8 cellular contexts compared by ENCODE assay signal in genomic region chr20:36862857-36863668, GRCh38. TPM values are rescaled to one million over a fixed set of nuclear protein-coding genes. Genes with fewer than 3 reads are reported as not detected.
DNase-seq lines count a peak whose midpoint lies in the region; ATAC-seq, FAIRE-seq and TF ChIP-seq lines count a peak whose summit lies in the region.

No MANE protein-coding gene starts in this region.

- POLR2A ChIA-PET in endothelial cell of umbilical vein (lab: Charles Lee), result interaction anchor here (0.7 to 1.5 kb wide), 3 partner anchors 28 to 250 kb away, joined by 3 to 4 read pairs (median 4); no protein-coding TSS in a partner anchor

- H3K4me2 ChIP-seq in endothelial cell of umbilical vein (ENCODE audit: insufficient read depth, low read length), result peak overlapping the region; percentile 65

- peaks cover 45% of the 10 kb centered on the region for H3K4me1 ChIP-seq in HUES6 (ENCODE audit: control insufficient read depth, insufficient read depth, low read length)
- H3K4me1 ChIP-seq in endothelial cell of umbilical vein (ENCODE audit: control insufficient read depth, extremely low read depth, insufficient read depth, low read length), result peaks cover 17% of the 10 kb centered on the region
- H3K4me1 ChIP-seq in prostate gland (replicated peaks), result peaks cover 14% of the 10 kb centered on the region
- H3K4me1 ChIP-seq in effector memory CD4-positive, alpha-beta T cell (ENCODE audit: control insufficient read depth, insufficient read depth, low read length, poor library complexity, severe bottlenecking), result no peaks in the 10 kb centered on the region

- FAIRE-seq in endothelial cell of umbilical vein (lab: Jason Lieb, UNC) (peak; percentile 8), GM12892 (lab: Jason Lieb, UNC) (no peak)

- H4K20me1 ChIP-seq in endothelial cell of umbilical vein (replicated peaks; ENCODE audit: control insufficient read depth, extremely low read depth, insufficient read depth, low read length), result no peaks in the 10 kb centered on the region

- BruUV-seq in endothelial cell of umbilical vein (replicated peaks; lab: Mats Ljungman, UMichigan), result no TSS peak

- TF ChIP-seq POLR2A in endothelial cell of umbilical vein (IDR thresholded peaks at IDR 0.05; ENCODE audit: low read depth, low read length), result no peak
- TF ChIP-seq POLR2A in prostate gland (IDR thresholded peaks at IDR 0.05), result peak; percentile 30
- TF ChIP-seq POLR2A in GM12892 (IDR thresholded peaks at IDR 0.05; ENCODE audit: low read depth, low read length), result no peak

- H3K9ac ChIP-seq in HUES6 (ENCODE audit: low read length), result peak overlapping the region; percentile 75
- H3K9ac ChIP-seq in endothelial cell of umbilical vein (replicated peaks; ENCODE audit: extremely low read depth, insufficient read depth, low read length), result peak overlapping the region; percentile 58

- H3K9me1 ChIP-seq in endothelial cell of umbilical vein (replicated peaks; ENCODE audit: control insufficient read depth, extremely low read depth, insufficient read depth, low read length), result no peaks in the 10 kb centered on the region

- intact Hi-C loops in endothelial cell of umbilical vein (cut with micrococcal nuclease), result loop anchor here (2.0 to 10.0 kb wide), 7 partner anchors 28 to 398 kb away; partner anchors contain the start of gene DSN1
- intact Hi-C loops in prostate gland (cut with DNase I), result loop anchor here (5.0 to 10.0 kb wide), 3 partner anchors 36 to 288 kb away; partner anchors contain the start of genes DSN1 and TGIF2

- H3K27me3 ChIP-seq in HUES6 (ENCODE audit: control insufficient read depth, insufficient read depth, low read length) (peaks cover 11% of the 10 kb centered on the region; the same call in 1 of the 2 replicates), endothelial cell of umbilical vein (ENCODE audit: control insufficient read depth in 2 of 2, insufficient read depth in 2 of 2, low read length in 2 of 2) (no peaks in the 10 kb centered on the region), prostate gland (replicated peaks; ENCODE audit: insufficient read depth) (no peaks in the 10 kb centered on the region)
- peaks cover 2% of the 10 kb centered on the region for H3K27me3 ChIP-seq in effector memory CD4-positive, alpha-beta T cell (replicated peaks; ENCODE audit: control insufficient read depth, insufficient read depth, low read length, poor library complexity, severe bottlenecking)

- DNase-seq in COLO829 (ENCODE audit: low spot score) (peak; percentile 40), endothelial cell of umbilical vein (ENCODE audit: low read depth, low spot score) (peak; percentile 19), prostate gland (ENCODE audit: low spot score) (no peak), GM12892 (ENCODE audit: insufficient read length) (no peak)
- no peak for DNase-seq in effector memory CD4-positive, alpha-beta T cell
- no peak for DNase-seq in stimulated activated CD4-positive, alpha-beta T cell treated with anti-CD3 and anti-CD28 coated beads, Interleukin-4, amount 100 ng/mL, for 24 hours

- peak overlapping the region; percentile 71 for H3K4me3 ChIP-seq in HUES6 (ENCODE audit: low read depth, low read length)
- peak overlapping the region; percentile 27 to 54 (median 35) for H3K4me3 ChIP-seq in endothelial cell of umbilical vein (replicated peaks in 1 of 3; ENCODE audit: insufficient read depth in 1 of 3, low read depth in 1 of 3, low read length in 3 of 3)
- peak overlapping the region; percentile 58 to 64 for H3K4me3 ChIP-seq in prostate gland
- no peak overlapping the region for H3K4me3 ChIP-seq in effector memory CD4-positive, alpha-beta T cell (ENCODE audit: insufficient read depth, low read depth, low read length, poor library complexity, severe bottlenecking)

- H3K27ac ChIP-seq in HUES6 (ENCODE audit: low read depth, low read length) (no peak overlapping the region), endothelial cell of umbilical vein (ENCODE audit: insufficient read depth, low read depth, low read length) (peak overlapping the region; percentile 12), prostate gland (peak overlapping the region; percentile 93 to 95)
- no peak overlapping the region for H3K27ac ChIP-seq in effector memory CD4-positive, alpha-beta T cell (ENCODE audit: insufficient read depth, low read length, poor library complexity, severe bottlenecking)

- CTCF ChIA-PET in endothelial cell of umbilical vein (lab: Charles Lee), result interaction anchor here (0.6 to 5.6 kb wide), 41 partner anchors 9 to 424 kb away, joined by 3 to 60 read pairs (median 5); partner anchors contain the start of gene DSN1

- no peak for TF ChIP-seq CTCF in endothelial cell of umbilical vein (IDR thresholded peaks at IDR 0.05; ENCODE audit: extremely low read depth in 1 of 2, insufficient read depth in 1 of 2, low read depth in 1 of 2, low read length in 2 of 2)
- TF ChIP-seq CTCF in prostate gland (IDR thresholded peaks at IDR 0.05), result no peak

- H3K9me3 ChIP-seq in HUES6 (ENCODE audit: control insufficient read depth, insufficient read depth, low read depth, low read length) (no peaks in the 10 kb centered on the region), endothelial cell of umbilical vein (replicated peaks; ENCODE audit: control insufficient read depth, insufficient read depth, low read length) (no peaks in the 10 kb centered on the region), prostate gland (no peaks in the 10 kb centered on the region)
- H3K9me3 ChIP-seq in effector memory CD4-positive, alpha-beta T cell (ENCODE audit: control insufficient read depth, low read length), result no peaks in the 10 kb centered on the region

- H3K36me3 ChIP-seq in HUES6 (ENCODE audit: control insufficient read depth, insufficient read depth, low read length) (no peaks in the 10 kb centered on the region), endothelial cell of umbilical vein (ENCODE audit: control insufficient read depth in 2 of 2, extremely low read depth in 1 of 2, insufficient read depth in 2 of 2, low read length in 2 of 2) (peaks cover 0 to 2% of the 10 kb centered on the region in 2 experiments), prostate gland (no peaks in the 10 kb centered on the region)
- H3K36me3 ChIP-seq in effector memory CD4-positive, alpha-beta T cell (ENCODE audit: control insufficient read depth, insufficient read depth, low read length), result no peaks in the 10 kb centered on the region

- peak; percentile 47 for ATAC-seq in GM21381 (IDR thresholded peaks at IDR 0.05; ENCODE audit: unreplicated experiment)

- H3K79me2 ChIP-seq in endothelial cell of umbilical vein (ENCODE audit: control insufficient read depth, insufficient read depth, low read length), result peaks cover 43% of the 10 kb centered on the region

- under 1% methylated on average over 49 of the region's 129 CpGs for WGBS in prostate gland

- dilution Hi-C loops in endothelial cell of umbilical vein (cut with MboI; ENCODE audit: extremely low pct_ligation_motif_present, low sequenced_read_pairs), result no loop called here

- peak overlapping the region; percentile 24 for H2AFZ ChIP-seq in endothelial cell of umbilical vein (ENCODE audit: low read depth, low read length)

TF ChIP-seq in endothelial cell of umbilical vein, 7 proteins besides CTCF, POLR2A, EP300 and RAD21:
- TF ChIP-seq FOS (IDR thresholded peaks at IDR 0.05; ENCODE audit: borderline replicate concordance, insufficient read depth, low read length), result no peak
- no peak for TF ChIP-seq MYC (IDR thresholded peaks at IDR 0.05; ENCODE audit: low read depth, low read length)
- no peak for TF ChIP-seq POLR2AphosphoS5 (IDR thresholded peaks at IDR 0.05; ENCODE audit: insufficient read depth, low read depth, low read length)
- TF ChIP-seq JUN (IDR thresholded peaks at IDR 0.05; ENCODE audit: borderline replicate concordance, insufficient read depth, insufficient read length, low read depth), result no peak
- TF ChIP-seq GATA2 (IDR thresholded peaks at IDR 0.05; ENCODE audit: insufficient read depth, insufficient read length, low read depth, low read length), result no peak
- no peak for TF ChIP-seq EZH2 (IDR thresholded peaks at IDR 0.05; ENCODE audit: borderline replicate concordance, low read depth, low read length, severe bottlenecking)
- no peak for TF ChIP-seq MAX (IDR thresholded peaks at IDR 0.05; ENCODE audit: insufficient read depth, insufficient read length)

RNA-seq across cellular contexts. Expression of gene TLDC2, which starts 12.9 kb away (rescaled TPM):
- not detected in 2 replicates for total RNA-seq in endothelial cell of umbilical vein
- polyA plus RNA-seq in endothelial cell of umbilical vein, result not detected in 2 replicates
- not detected in 2 replicates for polyA plus RNA-seq in endothelial cell of umbilical vein (2011; cell fraction: cytosol; rRNA removed)
- not detected in 2 replicates for polyA plus RNA-seq in endothelial cell of umbilical vein (2011; cell fraction: nucleus; rRNA removed)
- polyA plus RNA-seq in endothelial cell of umbilical vein (2012), result 0.19 and 0.23 TPM in 2 replicates
- polyA minus RNA-seq in endothelial cell of umbilical vein, result not detected in 2 replicates
- polyA minus RNA-seq in endothelial cell of umbilical vein (2011; cell fraction: cytosol; rRNA and poly(A)+ RNA removed), result not detected
- polyA minus RNA-seq in endothelial cell of umbilical vein (2011; cell fraction: nucleus; rRNA and poly(A)+ RNA removed), result not detected in 2 replicates
- total RNA-seq in prostate gland, result 1 to 10 TPM in 1 of 2 donors, under 1 TPM in 1; 0.14 to 1.3 TPM
- 0.68 TPM for polyA plus RNA-seq in GM12892 (2012; ENCODE audit: missing spikeins)

Comparison
In these comparisons a context has a peak if more than half of its experiments do, and no peak if none do; other contexts are left out.
1. DNase-seq: peak in COLO829 (single experiment) and endothelial cell of umbilical vein (single experiment); none in prostate gland (single experiment), GM12892 (single experiment), effector memory CD4-positive, alpha-beta T cell (0 of 3) and stimulated activated CD4-positive, alpha-beta T cell treated with anti-CD3 and anti-CD28 coated beads, Interleukin-4, amount 100 ng/mL, for 24 hours (single experiment).
2. H3K27ac ChIP-seq: peak in endothelial cell of umbilical vein (single experiment) and prostate gland (2 of 2); none in HUES6 (single experiment) and effector memory CD4-positive, alpha-beta T cell (single experiment).